ENCODE assay signal across 1 cellular context in the genomic region with DNA sequence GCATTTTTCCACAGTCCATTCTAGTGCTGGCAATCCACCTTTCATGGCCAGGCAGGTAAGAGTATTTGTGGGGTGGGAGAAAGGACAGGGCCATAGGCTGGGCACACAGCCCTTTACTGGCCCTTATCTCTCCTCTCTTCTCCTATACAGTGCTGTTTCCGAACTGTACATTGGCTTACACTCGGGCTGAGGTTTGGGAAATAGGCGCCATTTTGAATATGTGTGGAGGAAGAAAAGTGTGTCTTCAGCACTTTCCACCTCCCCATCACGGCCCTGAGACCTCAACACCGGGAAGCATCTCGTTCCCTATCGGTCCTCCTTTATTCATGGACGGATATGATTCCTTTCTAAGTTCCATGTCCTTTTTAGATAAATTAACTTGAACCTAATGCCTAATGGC.
TF ChIP-seq lines count a peak whose summit lies in the region.

No MANE protein-coding gene starts in this region.

TF ChIP-seq in GM12878, 131 proteins besides CTCF, POLR2A, EP300 and RAD21:
- TF ChIP-seq ZNF622 (IDR thresholded peaks at IDR 0.05): no peak
- no peak for TF ChIP-seq KLF5 (IDR thresholded peaks at IDR 0.05; ENCODE audit: partially characterized antibody)
- 0 out of 2 replicates have a peak, but pooled peaks have one; percentile 13 for TF ChIP-seq RUNX3 (IDR thresholded peaks at IDR 0.05; ENCODE audit: low read length)
- no peak for TF ChIP-seq CBFB (IDR thresholded peaks at IDR 0.05; ENCODE audit: low read depth)
- TF ChIP-seq SIX5 (IDR thresholded peaks at IDR 0.05; ENCODE audit: low read depth, low read length, severe bottlenecking): no peak
- TF ChIP-seq EED (IDR thresholded peaks at IDR 0.05; ENCODE audit: low read depth): peak; percentile 22; the same call in 1 of the 2 replicates
- no peak for TF ChIP-seq SUPT20H (IDR thresholded peaks at IDR 0.05; ENCODE audit: borderline replicate concordance, control insufficient read depth, low read depth, low read length)
- TF ChIP-seq SRF (IDR thresholded peaks at IDR 0.05; ENCODE audit: low read depth in 2 of 2, low read length in 2 of 2): no peak
- no peak for TF ChIP-seq REST (IDR thresholded peaks at IDR 0.05; ENCODE audit: low read depth, low read length)
- TF ChIP-seq YY1 (IDR thresholded peaks at IDR 0.05; ENCODE audit: low read depth, low read length): peak; percentile 83
- TF ChIP-seq, protein P1, sequence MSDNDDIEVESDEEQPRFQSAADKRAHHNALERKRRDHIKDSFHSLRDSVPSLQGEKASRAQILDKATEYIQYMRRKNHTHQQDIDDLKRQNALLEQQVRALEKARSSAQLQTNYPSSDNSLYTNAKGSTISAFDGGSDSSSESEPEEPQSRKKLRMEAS (IDR thresholded peaks at IDR 0.05; ENCODE audit: low read depth, low read length): no peak
- TF ChIP-seq, protein P2, sequence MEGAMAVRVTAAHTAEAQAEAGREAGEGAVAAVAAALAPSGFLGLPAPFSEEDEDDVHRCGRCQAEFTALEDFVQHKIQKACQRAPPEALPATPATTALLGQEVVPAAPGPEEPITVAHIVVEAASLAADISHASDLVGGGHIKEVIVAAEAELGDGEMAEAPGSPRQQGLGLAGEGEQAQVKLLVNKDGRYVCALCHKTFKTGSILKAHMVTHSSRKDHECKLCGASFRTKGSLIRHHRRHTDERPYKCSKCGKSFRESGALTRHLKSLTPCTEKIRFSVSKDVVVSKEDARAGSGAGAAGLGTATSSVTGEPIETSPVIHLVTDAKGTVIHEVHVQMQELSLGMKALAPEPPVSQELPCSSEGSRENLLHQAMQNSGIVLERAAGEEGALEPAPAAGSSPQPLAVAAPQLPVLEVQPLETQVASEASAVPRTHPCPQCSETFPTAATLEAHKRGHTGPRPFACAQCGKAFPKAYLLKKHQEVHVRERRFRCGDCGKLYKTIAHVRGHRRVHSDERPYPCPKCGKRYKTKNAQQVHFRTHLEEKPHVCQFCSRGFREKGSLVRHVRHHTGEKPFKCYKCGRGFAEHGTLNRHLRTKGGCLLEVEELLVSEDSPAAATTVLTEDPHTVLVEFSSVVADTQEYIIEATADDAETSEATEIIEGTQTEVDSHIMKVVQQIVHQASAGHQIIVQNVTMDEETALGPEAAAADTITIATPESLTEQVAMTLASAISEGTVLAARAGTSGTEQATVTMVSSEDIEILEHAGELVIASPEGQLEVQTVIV (IDR thresholded peaks at IDR 0.05; ENCODE audit: borderline replicate concordance, partially characterized antibody): no peak
- no peak; a peak in 1 of 4 replicates for TF ChIP-seq ETV6 (conservative IDR thresholded peaks at IDR 0.05 in 1 of 2, IDR thresholded peaks at IDR 0.05 in 1 of 2; ENCODE audit: borderline replicate concordance in 1 of 2, low read depth in 1 of 2)
